In genomic region chrX:101407748-101408529, GRCh38 we compare ENCODE assay signal across 1 cellular context.
TF ChIP-seq lines count a peak whose summit lies in the region.

TSS of gene GLA (minus strand) at chrX:101407925. CDS start at chrX:101407903, 22 bp downstream.
TSS of gene HNRNPH2 (plus strand) at chrX:101408222. CDS start at chrX:101411989, 3,767 bp downstream.

TF ChIP-seq in K562, 482 proteins besides CTCF, POLR2A, EP300 and RAD21 (continued from another document and continues in another):
- TF ChIP-seq MGA (IDR thresholded peaks at IDR 0.05) (peak; percentile 74), NR2C2 (CRISPR knock-in tag; IDR thresholded peaks at IDR 0.05) (no peak), NR2C2 (tag; IDR thresholded peaks at IDR 0.05) (peak; percentile 69; the same call in 1 of the 2 replicates), ZNF766 (CRISPR knock-in tag; conservative IDR thresholded peaks at IDR 0.05) (no peak), MAFF (IDR thresholded peaks at IDR 0.05; ENCODE audit: low read length) (peak; percentile 73), BRD9 (IDR thresholded peaks at IDR 0.05; ENCODE audit: low read depth, partially characterized antibody) (peak; percentile 89), ZNF384 (IDR thresholded peaks at IDR 0.05; ENCODE audit: low read depth, low read length) (no peak), KLF6 (CRISPR knock-in tag; IDR thresholded peaks at IDR 0.05; ENCODE audit: borderline replicate concordance) (no peak), MEF2A (IDR thresholded peaks at IDR 0.05; ENCODE audit: control insufficient read depth, low read depth, low read length) (no peak), E2F1 (CRISPR knock-in tag; IDR thresholded peaks at IDR 0.05) (no peak), HMG20A (CRISPR knock-in tag; conservative IDR thresholded peaks at IDR 0.05) (no peak), TFE3 (CRISPR knock-in tag; IDR thresholded peaks at IDR 0.05) (peak; percentile 99), ZNF175 (CRISPR knock-in tag; IDR thresholded peaks at IDR 0.05; ENCODE audit: low read depth) (0 out of 2 replicates have a peak, but pooled peaks have one; percentile 38), PHF20 (IDR thresholded peaks at IDR 0.05; ENCODE audit: partially characterized antibody) (peak; percentile 79), ZBTB26 (CRISPR knock-in tag; IDR thresholded peaks at IDR 0.05) (0 out of 2 replicates have a peak, but pooled peaks have one; percentile 41), CHD2 (IDR thresholded peaks at IDR 0.05; ENCODE audit: low read depth, low read length) (peak; percentile 75), ARID2 (IDR thresholded peaks at IDR 0.05) (no peak), TBL1XR1 (IDR thresholded peaks at IDR 0.05; ENCODE audit: low read length in 2 of 2) (0 out of 4 replicates have a peak, but pooled peaks have one; percentile 21 to 27), XRCC4 (IDR thresholded peaks at IDR 0.05; ENCODE audit: extremely low read depth, insufficient read depth, insufficient read length) (no peak), HOMEZ (CRISPR knock-in tag; IDR thresholded peaks at IDR 0.05) (no peak), ERF (CRISPR knock-in tag; IDR thresholded peaks at IDR 0.05) (no peak), ZKSCAN3 (CRISPR knock-in tag; IDR thresholded peaks at IDR 0.05) (no peak), GTF2F1 (IDR thresholded peaks at IDR 0.05; ENCODE audit: low read depth, low read length) (peak; percentile 83; the same call in 1 of the 2 replicates), LARP7 (IDR thresholded peaks at IDR 0.05) (no peak), KLF10 (CRISPR knock-in tag; IDR thresholded peaks at IDR 0.05) (no peak), ZNF57 (CRISPR knock-in tag; IDR thresholded peaks at IDR 0.05) (no peak), ZNF780A (CRISPR knock-in tag; IDR thresholded peaks at IDR 0.05) (no peak), TOE1 (IDR thresholded peaks at IDR 0.05; ENCODE audit: borderline replicate concordance) (peak; percentile 99), TOE1 (CRISPR knock-in tag; IDR thresholded peaks at IDR 0.05; ENCODE audit: borderline replicate concordance, low read depth) (no peak), ZNF398 (CRISPR knock-in tag; IDR thresholded peaks at IDR 0.05) (no peak), USF2 (CRISPR knock-in tag; IDR thresholded peaks at IDR 0.05) (peak; percentile 98), SNAPC5 (CRISPR knock-in tag; IDR thresholded peaks at IDR 0.05) (no peak), ATF3 (IDR thresholded peaks at IDR 0.05) (peak; percentile 89), ATF3 (CRISPR knock-in tag; conservative IDR thresholded peaks at IDR 0.05) (no peak), ETS1 (conservative IDR thresholded peaks at IDR 0.05; ENCODE audit: control insufficient read depth, low read depth, low read length) (no peak), MAFK (IDR thresholded peaks at IDR 0.05; ENCODE audit: low read length) (peak; percentile 68), MBD2 (IDR thresholded peaks at IDR 0.05; ENCODE audit: borderline replicate concordance, low read depth) (peak; percentile 80; the same call in 1 of the 2 replicates), ZNF444 (CRISPR knock-in tag; IDR thresholded peaks at IDR 0.05) (no peak), KDM5B (IDR thresholded peaks at IDR 0.05; ENCODE audit: insufficient replicate concordance, low read depth, low read length) (peak; percentile 81)
